In genomic region chr16:67914758-67915622, GRCh38 we compare ENCODE assay signal across 2 cellular contexts.
TF ChIP-seq lines count a peak whose summit lies in the region.

No MANE protein-coding gene starts in this region.

TF ChIP-seq in GM23338, 12 proteins besides CTCF, POLR2A, EP300 and RAD21:
- TF ChIP-seq ETS1 (IDR thresholded peaks at IDR 0.05) (no peak), ZNF462 (CRISPR knock-in tag; IDR thresholded peaks at IDR 0.05) (no peak), JUNB (IDR thresholded peaks at IDR 0.05; ENCODE audit: unreplicated experiment) (no peak), REST (IDR thresholded peaks at IDR 0.05; ENCODE audit: unreplicated experiment) (no peak), EZH2 (IDR thresholded peaks at IDR 0.05; ENCODE audit: low read depth, unreplicated experiment) (no peak), ZNF331 (CRISPR knock-in tag; IDR thresholded peaks at IDR 0.05; ENCODE audit: low read depth) (no peak), POLR2AphosphoS5 (IDR thresholded peaks at IDR 0.05; ENCODE audit: low read depth) (no peak), STAT1 (IDR thresholded peaks at IDR 0.05; ENCODE audit: unreplicated experiment) (no peak)

TF ChIP-seq in K562, 482 proteins besides CTCF, POLR2A, EP300 and RAD21:
- TF ChIP-seq ZNF24 (IDR thresholded peaks at IDR 0.05), result peak; percentile 93
- TF ChIP-seq ZNF280B (CRISPR knock-in tag; IDR thresholded peaks at IDR 0.05), result no peak
